Comparison of ENCODE assay signal across 26 cellular contexts in genomic region chr3:169781209-169781855, GRCh38. TPM values are rescaled to one million over a fixed set of nuclear protein-coding genes. Genes with fewer than 3 reads are reported as not detected.
DNase-seq lines count a peak whose midpoint lies in the region; ATAC-seq, FAIRE-seq and TF ChIP-seq lines count a peak whose summit lies in the region.
"Had no signal": no experiment of that assay in that cellular context is flagged by ENCODE, and none has a peak within 500 bp of the region (broad histone marks: within the 10 kb centered on the region; RNA-seq: fewer than 3 reads in every experiment).

No MANE protein-coding gene starts in this region.

- no peak for DNase-seq in activated T-cell treated with anti-CD3 and anti-CD28 coated beads, Interleukin-2, amount 50 U/mL, for 24 hours
- DNase-seq in activated T-cell treated with anti-CD3 and anti-CD28 coated beads, Interleukin-2, amount 50 U/mL, for 48 hours, result no peak
- DNase-seq in GM19239 (ENCODE audit: insufficient read length, low spot score), result no peak
- no peak for DNase-seq in activated CD8-positive, alpha-beta T cell treated with anti-CD3 and anti-CD28 coated beads, Interleukin-2, amount 10 ng/mL, durations not matched to agents 7 days and 5 days
- DNase-seq in left colon, result no peak
- no peak for DNase-seq in GF-D8 (lab: John Stamatoyannopoulos, UW)
- no peak for DNase-seq in foreskin keratinocyte
- DNase-seq in KBM-7, result no peak
- DNase-seq: activated CD8-positive, alpha-beta memory T cell treated with anti-CD3 and anti-CD28 coated beads, Interleukin-2, amount 50 U/mL, for 4 hours; cerebellar nuclear complex; hypothalamus; islet precursor cell; lower lobe of right lung; NCI-H2171 treated with DMSO at 0.1 percent for 48 hours; NCI-H524 treated with DMSO at 0.1 percent for 48 hours; T-helper 9 cell; testis had no signal

- intact Hi-C loops in left colon (cut with DNase I, micrococcal nuclease), result no loop called here

- H3K4me3 Mint-ChIP-seq in activated T-cell treated with anti-CD3 and anti-CD28 coated beads, Interleukin-2, amount 50 U/mL, for 24 hours, result no peak overlapping the region
- H3K4me3 Mint-ChIP-seq in activated CD8-positive, alpha-beta T cell treated with anti-CD3 and anti-CD28 coated beads, Interleukin-2, amount 10 ng/mL, durations not matched to agents 7 days and 5 days, result peak overlapping the region; percentile 58

- TF ChIP-seq CTCF in foreskin keratinocyte (conservative IDR thresholded peaks at IDR 0.05), result no peak

- no peak overlapping the region for H3K27ac ChIP-seq in foreskin keratinocyte
- H3K27ac ChIP-seq: ascending aorta; BLaER1 treated with 17β-estradiol and CSF1 and Interleukin-3, amounts not matched to agents 10 nM and 100 nM; lower lobe of right lung; SK-N-MC; testis; vagina had no signal

- no peaks in the 10 kb centered on the region for H3K9me3 Mint-ChIP-seq in activated T-cell treated with anti-CD3 and anti-CD28 coated beads, Interleukin-2, amount 50 U/mL, for 24 hours
- H3K9me3 Mint-ChIP-seq in activated CD8-positive, alpha-beta T cell treated with anti-CD3 and anti-CD28 coated beads, Interleukin-2, amount 10 ng/mL, durations not matched to agents 7 days and 5 days (ENCODE audit: insufficient read depth), result no peaks in the 10 kb centered on the region

- H3K27me3 Mint-ChIP-seq in activated T-cell treated with anti-CD3 and anti-CD28 coated beads, Interleukin-2, amount 50 U/mL, for 24 hours, result no peaks in the 10 kb centered on the region
- H3K27me3 Mint-ChIP-seq in activated CD8-positive, alpha-beta T cell treated with anti-CD3 and anti-CD28 coated beads, Interleukin-2, amount 10 ng/mL, durations not matched to agents 7 days and 5 days (ENCODE audit: low read depth), result no peaks in the 10 kb centered on the region

- in situ Hi-C loops in KBM-7 (cut with MboI; ENCODE audit: low pct_unique_long_range_greater_than_20kb, low sequenced_read_pairs), result no loop called here

- peaks cover 91% of the 10 kb centered on the region for H3K36me3 Mint-ChIP-seq in activated T-cell treated with anti-CD3 and anti-CD28 coated beads, Interleukin-2, amount 50 U/mL, for 24 hours (ENCODE audit: low read depth)
- peaks cover 66% of the 10 kb centered on the region for H3K36me3 Mint-ChIP-seq in activated CD8-positive, alpha-beta T cell treated with anti-CD3 and anti-CD28 coated beads, Interleukin-2, amount 10 ng/mL, durations not matched to agents 7 days and 5 days (ENCODE audit: low read depth)

- POLR2A ChIA-PET in activated CD8-positive, alpha-beta T cell treated with anti-CD3 and anti-CD28 coated beads, Interleukin-2, amount 10 ng/mL, durations not matched to agents 7 days and 5 days (lab: Charles Lee), result interaction anchor here (2.0 kb wide), 1 partner anchor 30 kb away, joined by 4 read pairs; no protein-coding TSS in a partner anchor

- ATAC-seq in activated CD8-positive, alpha-beta T cell treated with anti-CD3 and anti-CD28 coated beads, Interleukin-2, amount 10 ng/mL, durations not matched to agents 7 days and 5 days, result peak; percentile 16
- ATAC-seq in left colon (peak; percentile 67), foreskin keratinocyte (no peak)
- ATAC-seq: esophagus mucosa, lower lobe of right lung had no signal

- CTCF ChIA-PET in activated CD8-positive, alpha-beta T cell treated with anti-CD3 and anti-CD28 coated beads, Interleukin-2, amount 10 ng/mL, durations not matched to agents 7 days and 5 days (lab: Charles Lee), result interaction anchor here (0.9 to 1.5 kb wide), 2 partner anchors 24 to 33 kb away, joined by 4 read pairs; no protein-coding TSS in a partner anchor

- peaks cover 59% of the 10 kb centered on the region for H3K4me1 Mint-ChIP-seq in activated T-cell treated with anti-CD3 and anti-CD28 coated beads, Interleukin-2, amount 50 U/mL, for 24 hours (ENCODE audit: low read depth)
- peaks cover 55% of the 10 kb centered on the region for H3K4me1 Mint-ChIP-seq in activated CD8-positive, alpha-beta T cell treated with anti-CD3 and anti-CD28 coated beads, Interleukin-2, amount 10 ng/mL, durations not matched to agents 7 days and 5 days (ENCODE audit: low read depth)

- FAIRE-seq in GM19239 (lab: Jason Lieb, UNC), result peak; percentile 35
- FAIRE-seq: frontal cortex had no signal

- no peaks in the 10 kb centered on the region for H3K27me3 ChIP-seq in foreskin keratinocyte
- H3K27me3 ChIP-seq: ascending aorta; BLaER1 treated with 17β-estradiol and CSF1 and Interleukin-3, amounts not matched to agents 10 nM and 100 nM; testis; vagina had no signal

- peak overlapping the region; percentile 45 for H3K27ac Mint-ChIP-seq in activated T-cell treated with anti-CD3 and anti-CD28 coated beads, Interleukin-2, amount 50 U/mL, for 24 hours
- H3K27ac Mint-ChIP-seq in activated CD8-positive, alpha-beta T cell treated with anti-CD3 and anti-CD28 coated beads, Interleukin-2, amount 10 ng/mL, durations not matched to agents 7 days and 5 days, result peak overlapping the region; percentile 79

- no peaks in the 10 kb centered on the region for H3K4me1 ChIP-seq in foreskin keratinocyte
- H3K4me1 ChIP-seq: ascending aorta, lower lobe of right lung, testis had no signal

RNA-seq across cellular contexts. Expression of gene MYNN, which starts 8.1 kb away (rescaled TPM):
- total RNA-seq in activated CD8-positive, alpha-beta T cell treated with anti-CD3 and anti-CD28 coated beads, Interleukin-2, amount 10 ng/mL, durations not matched to agents 7 days and 5 days, result 10 to 100 TPM; 15.7 to 16.4 TPM
- total RNA-seq in left colon, result 10 to 100 TPM; 10.3 to 12.0 TPM
- 15.1 and 15.9 TPM in 2 replicates for total RNA-seq in foreskin keratinocyte
- polyA plus RNA-seq in foreskin keratinocyte, result 5.9 and 7.0 TPM in 2 replicates

RNA-seq across cellular contexts. Expression of gene ACTRT3, which starts 12.0 kb away (rescaled TPM):
- total RNA-seq in activated CD8-positive, alpha-beta T cell treated with anti-CD3 and anti-CD28 coated beads, Interleukin-2, amount 10 ng/mL, durations not matched to agents 7 days and 5 days, result under 1 TPM; 0.65 to 0.66 TPM
- total RNA-seq in left colon (1 to 10 TPM; 1.1 to 1.5 TPM), foreskin keratinocyte (3.5 and 4.4 TPM in 2 replicates)
- 2.2 and 2.5 TPM in 2 replicates for polyA plus RNA-seq in foreskin keratinocyte

RNA-seq across cellular contexts. Expression of gene TERC, which starts 16.5 kb away (rescaled TPM):
- 10 to 100 TPM in 1 of 2 experiments, 1 to 10 TPM in 1; 6.9 to 10.8 TPM for total RNA-seq in activated CD8-positive, alpha-beta T cell treated with anti-CD3 and anti-CD28 coated beads, Interleukin-2, amount 10 ng/mL, durations not matched to agents 7 days and 5 days
- 1 to 10 TPM in 1 of 2 donors, not detected in 1; 4.8 TPM for total RNA-seq in left colon
- 60.4 and 78.7 TPM in 2 replicates for total RNA-seq in foreskin keratinocyte
- polyA plus RNA-seq in foreskin keratinocyte, result not detected in 2 replicates

RNA-seq across cellular contexts. Expression of gene LRRIQ4, which starts 31.3 kb away (rescaled TPM):
- under 1 TPM; 0.13 to 0.16 TPM for total RNA-seq in activated CD8-positive, alpha-beta T cell treated with anti-CD3 and anti-CD28 coated beads, Interleukin-2, amount 10 ng/mL, durations not matched to agents 7 days and 5 days
- total RNA-seq in left colon, result under 1 TPM in 1 of 2 donors, not detected in 1; 0.22 TPM
- total RNA-seq in foreskin keratinocyte, result 0.04 TPM in 1 of 2 replicates, not detected in the other
- not detected in 2 replicates for polyA plus RNA-seq in foreskin keratinocyte
- total RNA-seq: ascending aorta, esophagus mucosa, lower lobe of right lung, pulmonary artery endothelial cell, RPMI7951, skeletal muscle tissue, vagina had no signal

RNA-seq across cellular contexts. Expression of gene LRRC34, which starts 31.4 kb away (rescaled TPM):
- 10 to 100 TPM; 12.0 to 15.0 TPM for total RNA-seq in activated CD8-positive, alpha-beta T cell treated with anti-CD3 and anti-CD28 coated beads, Interleukin-2, amount 10 ng/mL, durations not matched to agents 7 days and 5 days
- total RNA-seq in left colon (under 1 TPM; 0.24 to 0.39 TPM), foreskin keratinocyte (1.7 and 2.6 TPM in 2 replicates)
- polyA plus RNA-seq in foreskin keratinocyte, result 1.4 and 1.7 TPM in 2 replicates
